In the genomic region with DNA sequence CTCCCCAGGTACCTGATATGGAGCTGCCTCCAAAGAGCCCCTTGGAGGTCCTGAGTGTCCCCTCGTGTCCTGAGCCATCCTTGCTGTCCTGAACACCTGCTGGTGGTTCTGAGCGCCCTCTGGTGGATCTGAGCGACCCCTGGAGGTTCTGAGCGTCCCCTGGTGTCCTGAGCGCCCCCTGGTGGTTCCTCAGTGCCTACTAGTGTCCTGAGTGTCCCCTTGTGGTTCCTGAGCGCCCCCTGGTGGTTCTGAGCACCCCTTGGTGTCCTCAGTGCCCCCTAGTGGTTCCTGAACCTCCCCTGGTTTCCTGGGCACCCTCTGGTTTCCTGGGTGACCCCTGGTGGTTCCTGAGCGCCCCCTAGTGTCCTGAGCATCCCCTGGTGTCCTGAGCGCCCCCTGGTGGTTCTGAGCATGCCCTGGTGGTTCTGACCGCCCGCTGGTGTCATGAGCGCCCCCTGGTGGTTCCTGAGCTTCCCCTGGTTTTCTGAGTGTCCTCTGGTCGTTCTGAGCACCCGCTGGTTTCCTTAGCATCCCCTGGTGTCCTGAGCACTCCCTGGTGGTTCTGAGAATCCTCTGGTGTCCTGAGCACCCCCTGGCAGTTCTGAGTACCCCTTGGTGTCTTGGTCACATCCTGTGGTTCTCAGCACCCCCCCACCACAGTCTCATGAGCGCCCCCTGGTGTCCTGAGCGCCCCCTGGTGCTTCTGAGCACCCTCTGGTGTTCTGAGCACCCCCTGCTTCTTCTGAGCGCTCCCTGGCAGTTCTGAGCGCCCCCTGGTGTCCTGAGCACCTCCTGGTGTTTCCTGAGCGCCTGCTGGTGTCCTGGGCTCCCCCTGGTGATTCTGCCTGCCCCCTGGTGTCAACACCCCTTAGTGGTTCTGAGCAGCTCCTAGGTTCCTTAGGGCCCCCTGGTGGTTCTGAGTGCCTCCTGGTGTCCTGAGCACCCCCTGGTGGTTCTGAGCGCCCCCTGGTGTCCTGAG, we compare ENCODE assay signal across 8 cellular contexts.
DNase-seq lines count a peak whose midpoint lies in the region; ATAC-seq lines count a peak whose summit lies in the region.
"Not testable (repeated sequence)": the region's sequence is repeated elsewhere in the genome, so short reads cannot be mapped to it uniquely, and the experiment has no call there.

No MANE protein-coding gene starts in this region.

- H3K9me3 ChIP-seq in right cardiac atrium (ENCODE audit: control insufficient read depth, low read length): not testable (repeated sequence)

- H3K9me3 Mint-ChIP-seq in activated CD8-positive, alpha-beta T cell treated with anti-CD3 and anti-CD28 coated beads, Interleukin-2, amount 10 ng/mL, durations not matched to agents 7 days and 5 days (ENCODE audit: insufficient read depth): not testable (repeated sequence)

- not testable (repeated sequence) for H3K4me1 ChIP-seq in right cardiac atrium (ENCODE audit: control insufficient read depth, insufficient read depth, low read length)

- ATAC-seq in GM18858 (IDR thresholded peaks at IDR 0.05; ENCODE audit: unreplicated experiment): peak; percentile 48
- ATAC-seq in GM19455 (IDR thresholded peaks at IDR 0.05; ENCODE audit: unreplicated experiment): peak; percentile 72
- ATAC-seq in GM21825 (IDR thresholded peaks at IDR 0.05; ENCODE audit: unreplicated experiment): peak; percentile 65
- ATAC-seq in HG02981 (IDR thresholded peaks at IDR 0.05; ENCODE audit: unreplicated experiment): peak; percentile 70
- peak; percentile 77 for ATAC-seq in HG03432 (IDR thresholded peaks at IDR 0.05; ENCODE audit: unreplicated experiment)
- peak; percentile 86 for ATAC-seq in activated CD8-positive, alpha-beta T cell treated with anti-CD3 and anti-CD28 coated beads, Interleukin-2, amount 10 ng/mL, durations not matched to agents 7 days and 5 days
- peak; percentile 33 to 57 for ATAC-seq in right cardiac atrium
- ATAC-seq in stimulated activated naive CD8-positive, alpha-beta T cell treated with anti-CD3 and anti-CD28 coated beads, Interleukin-15, Interleukin-2, amounts not matched to agents 100 U/mL and 50 U/mL, for 24 hours: peak; percentile 88

- CTCF ChIA-PET in activated CD8-positive, alpha-beta T cell treated with anti-CD3 and anti-CD28 coated beads, Interleukin-2, amount 10 ng/mL, durations not matched to agents 7 days and 5 days (lab: Charles Lee): not testable (repeated sequence)

- not testable (repeated sequence) for H3K4me1 Mint-ChIP-seq in activated CD8-positive, alpha-beta T cell treated with anti-CD3 and anti-CD28 coated beads, Interleukin-2, amount 10 ng/mL, durations not matched to agents 7 days and 5 days (ENCODE audit: low read depth)

- H3K27ac ChIP-seq in right cardiac atrium (ENCODE audit: low read length): not testable (repeated sequence)

- H3K4me3 ChIP-seq in right cardiac atrium (ENCODE audit: low read length): not testable (repeated sequence)

- not testable (repeated sequence) for DNase-seq in activated CD8-positive, alpha-beta T cell treated with anti-CD3 and anti-CD28 coated beads, Interleukin-2, amount 10 ng/mL, durations not matched to agents 7 days and 5 days; right cardiac atrium; stimulated activated naive CD8-positive, alpha-beta T cell treated with anti-CD3 and anti-CD28 coated beads, Interleukin-15, Interleukin-2, amounts not matched to agents 100 U/mL and 50 U/mL, for 24 hours

- not testable (repeated sequence) for H3K27me3 ChIP-seq in right cardiac atrium (ENCODE audit: control insufficient read depth, insufficient read depth)

- intact Hi-C loops in right cardiac atrium (cut with DNase I): not testable (repeated sequence)

- H3K4me3 Mint-ChIP-seq in activated CD8-positive, alpha-beta T cell treated with anti-CD3 and anti-CD28 coated beads, Interleukin-2, amount 10 ng/mL, durations not matched to agents 7 days and 5 days: not testable (repeated sequence)

- not testable (repeated sequence) for H3K27me3 Mint-ChIP-seq in activated CD8-positive, alpha-beta T cell treated with anti-CD3 and anti-CD28 coated beads, Interleukin-2, amount 10 ng/mL, durations not matched to agents 7 days and 5 days (ENCODE audit: low read depth)

- H3K36me3 Mint-ChIP-seq in activated CD8-positive, alpha-beta T cell treated with anti-CD3 and anti-CD28 coated beads, Interleukin-2, amount 10 ng/mL, durations not matched to agents 7 days and 5 days (ENCODE audit: low read depth): not testable (repeated sequence)

- POLR2A ChIA-PET in activated CD8-positive, alpha-beta T cell treated with anti-CD3 and anti-CD28 coated beads, Interleukin-2, amount 10 ng/mL, durations not matched to agents 7 days and 5 days (lab: Charles Lee): not testable (repeated sequence)

- not testable (repeated sequence) for H3K27ac Mint-ChIP-seq in activated CD8-positive, alpha-beta T cell treated with anti-CD3 and anti-CD28 coated beads, Interleukin-2, amount 10 ng/mL, durations not matched to agents 7 days and 5 days

- WGBS in right cardiac atrium: no CpG with 5 or more reads among the region's 19 CpGs
